10 cellular contexts compared by ENCODE assay signal in the genomic region with DNA sequence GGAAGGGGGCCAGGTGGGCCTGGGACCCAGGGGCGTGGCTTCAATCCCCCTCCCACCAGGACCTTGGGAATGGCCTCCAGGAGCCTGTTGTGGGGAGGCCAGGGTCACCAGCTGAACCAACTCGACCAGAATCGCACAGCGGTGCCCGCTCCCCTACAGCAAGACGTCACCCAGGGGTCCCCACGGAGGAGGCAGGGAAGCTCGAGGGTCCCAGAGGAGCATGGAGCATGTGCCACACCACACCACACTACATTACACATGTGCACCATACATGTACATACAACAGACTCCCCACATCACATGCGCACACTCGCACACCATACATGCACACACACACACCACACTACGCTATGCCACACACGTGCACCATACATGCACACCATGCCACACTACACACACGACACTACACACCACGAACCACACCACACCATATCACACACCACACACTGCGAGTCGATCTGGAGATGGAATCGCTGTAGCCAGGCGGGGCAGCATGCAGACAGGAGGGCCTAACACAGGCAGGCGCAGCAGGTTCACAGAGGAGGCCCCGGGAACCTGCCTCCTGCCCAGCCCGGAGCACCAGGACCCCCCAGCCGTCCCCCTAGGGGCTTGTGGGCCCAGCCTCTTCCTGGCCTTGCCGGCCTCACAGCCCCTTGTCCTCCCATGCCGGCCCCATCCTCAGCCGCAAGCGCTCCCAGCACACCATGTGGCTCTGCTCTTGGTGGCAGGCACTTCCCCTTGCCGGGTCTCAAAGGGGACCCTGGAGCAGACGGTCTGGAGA. TPM values are rescaled to one million over a fixed set of nuclear protein-coding genes. Genes with fewer than 3 reads are reported as not detected.
A peak's percentile ranks its signal among the peaks of the same experiment; 100 is the strongest.
DNase-seq lines count a peak whose midpoint lies in the region; ATAC-seq and TF ChIP-seq lines count a peak whose summit lies in the region.
"Had no signal": no experiment of that assay in that cellular context is flagged by ENCODE, and none has a peak within 500 bp of the region (broad histone marks: within the 10 kb centered on the region; RNA-seq: fewer than 3 reads in every experiment).

No MANE protein-coding gene starts in this region.

- peak; percentile 49 for DNase-seq in SIG-M5 treated with dmso at 0.1 percent for 504 hours (lab: John Stamatoyannopoulos, UW; ENCODE audit: unreplicated experiment)
- no peak for DNase-seq in SIG-M5 (lab: John Stamatoyannopoulos, UW)
- DNase-seq in stomach, result no peak
- DNase-seq in head of caudate nucleus, result no peak
- DNase-seq: amniotic stem cell had no signal

- H3K4me3 ChIP-seq in stomach, result peak overlapping the region; percentile 28 to 52 (median 44)

- TF ChIP-seq CTCF in stomach (IDR thresholded peaks at IDR 0.05), result no peak

- TF ChIP-seq POLR2A in stomach (IDR thresholded peaks at IDR 0.05), result no peak

- peaks cover 10% of the 10 kb centered on the region; the same call in 1 of the 2 replicates for H3K36me3 ChIP-seq in KOPT-K1 (ENCODE audit: insufficient read depth, low read length)
- peaks cover 0 to 3% (median 0%) of the 10 kb centered on the region in 4 donors for H3K36me3 ChIP-seq in stomach

- peaks cover 0 to 38% (median 25%) of the 10 kb centered on the region in 3 donors for H3K27me3 ChIP-seq in stomach

- H3K27ac ChIP-seq in KOPT-K1 (ENCODE audit: low read depth, low read length, poor library complexity, severe bottlenecking), result peak overlapping the region; percentile 84
- H3K27ac ChIP-seq in stomach, result peak overlapping the region in 4 of 5 donors; percentile 13 to 79 (median 60)
- H3K27ac ChIP-seq: 22Rv1 had no signal

- H3K4me1 ChIP-seq in stomach, result peaks cover 0 to 36% (median 4%) of the 10 kb centered on the region in 4 donors

- ATAC-seq in esophagus mucosa (peak; percentile 6), GM18861 (IDR thresholded peaks at IDR 0.05; ENCODE audit: unreplicated experiment) (no peak), GM19023 (IDR thresholded peaks at IDR 0.05; ENCODE audit: unreplicated experiment) (no peak)

- TF ChIP-seq EP300 in stomach (IDR thresholded peaks at IDR 0.05), result no peak

- H3K9me3 ChIP-seq in KOPT-K1 (ENCODE audit: insufficient read depth, low read length, poor library complexity, severe bottlenecking), result no peaks in the 10 kb centered on the region
- H3K9me3 ChIP-seq in stomach, result no peaks in the 10 kb centered on the region

- intact Hi-C loops in stomach (cut with DNase I; ENCODE audit: low total_unique reads) (no loop called here), head of caudate nucleus (cut with DNase I) (loop anchor here (10.0 kb wide), 1 partner anchor 45 kb away; a partner anchor contains a TSS)

- 50 to 73% (median 58%) methylated on average over 17 to 28 of the region's 28 CpGs for WGBS in stomach, 5 donors

RNA-seq across cellular contexts. Expression of a gene that starts 0.6 kb away (rescaled TPM):
- total RNA-seq in esophagus mucosa (7.1 TPM), stomach (10 to 100 TPM in 3 of 5 donors, 1 to 10 TPM in 2; 3.5 to 72.2 (median 14.2) TPM)
- 10 to 100 TPM in 2 of 3 donors, 1 to 10 TPM in 1; 6.7 to 25.3 (median 24.1) TPM for polyA plus RNA-seq in stomach

RNA-seq across cellular contexts. Expression of a gene that starts 19.7 kb away (rescaled TPM):
- total RNA-seq in esophagus mucosa, result 27.2 TPM
- total RNA-seq in stomach, result 10 to 100 TPM in 3 of 5 donors, 1 to 10 TPM in 2; 5.4 to 83.4 (median 13.4) TPM
- 10 to 100 TPM; 19.9 to 37.0 (median 24.4) TPM for polyA plus RNA-seq in stomach

RNA-seq across cellular contexts. Expression of a gene that starts 46.6 kb away (rescaled TPM):
- 67.1 TPM for total RNA-seq in esophagus mucosa
- 100 to 1,000 TPM in 4 of 5 donors, 10 to 100 TPM in 1; 85.7 to 253 (median 164) TPM for total RNA-seq in stomach
- polyA plus RNA-seq in stomach, result 10 to 100 TPM; 61.3 to 96.3 (median 75.8) TPM
